10 cellular contexts compared by ENCODE assay signal in the genomic region with DNA sequence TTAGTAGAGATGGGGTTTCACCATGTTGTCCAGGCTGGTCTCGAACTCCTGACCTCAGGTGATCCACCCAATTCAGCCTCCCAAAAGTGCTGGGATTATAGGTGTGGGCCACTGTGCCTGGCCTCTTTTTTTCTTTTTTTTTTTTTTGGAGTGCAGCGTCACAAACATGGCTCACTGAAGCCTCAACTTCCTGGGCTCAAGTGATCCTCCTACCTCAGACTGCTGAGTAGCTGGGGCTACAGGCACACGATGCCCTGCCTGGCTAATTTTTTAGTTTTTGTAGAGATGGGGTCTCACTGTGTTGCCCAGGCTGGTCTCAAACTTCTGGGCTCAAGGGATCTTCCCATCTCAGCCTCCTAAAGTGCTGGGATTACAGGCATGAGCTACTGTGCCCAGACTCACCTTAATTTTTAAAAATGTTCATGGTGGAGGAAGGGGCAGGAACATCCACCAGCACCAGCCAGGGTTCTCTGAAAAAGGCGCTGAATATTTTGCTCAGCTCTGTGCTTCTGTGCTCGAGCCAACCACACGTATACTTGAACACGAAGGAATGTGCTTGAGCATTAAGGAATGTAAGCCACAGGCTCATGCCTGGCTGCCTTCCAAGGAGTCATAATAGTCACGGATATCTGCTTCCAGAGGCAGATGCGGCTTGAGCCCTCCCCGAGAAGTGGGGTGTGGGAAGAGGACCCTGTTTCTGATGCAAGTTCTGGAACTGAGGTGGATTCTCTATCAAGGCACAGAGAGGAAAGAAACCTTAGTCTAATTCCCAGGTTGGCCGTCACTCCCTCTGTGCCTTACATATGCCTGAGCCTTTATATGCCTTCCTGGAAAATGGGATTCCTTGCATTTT.
A peak's percentile ranks its signal among the peaks of the same experiment; 100 is the strongest.
DNase-seq lines count a peak whose midpoint lies in the region; ATAC-seq and TF ChIP-seq lines count a peak whose summit lies in the region.
"Had no signal": no experiment of that assay in that cellular context is flagged by ENCODE, and none has a peak within 500 bp of the region (broad histone marks: within the 10 kb centered on the region; RNA-seq: fewer than 3 reads in every experiment).

No MANE protein-coding gene starts in this region.

- H3K27ac ChIP-seq in hepatocyte (peak overlapping the region; percentile 56), transverse colon (peak overlapping the region in 1 of 4 donors; percentile 55)

- no peak overlapping the region for H3K4me3 ChIP-seq in hepatocyte
- H3K4me3 ChIP-seq in transverse colon, result no peak overlapping the region

- no peak for ATAC-seq in GM19328 (IDR thresholded peaks at IDR 0.05; ENCODE audit: unreplicated experiment)
- no peak for ATAC-seq in HG02981 (IDR thresholded peaks at IDR 0.05; ENCODE audit: unreplicated experiment)
- ATAC-seq: activated T-cell treated with anti-CD3 and anti-CD28 coated beads, Interleukin-2, amount 50 U/mL, for 4 hours had no signal

- in situ Hi-C loops in transverse colon (cut with MboI; ENCODE audit: low pct_ligation_motif_present in 1 of 4, low pct_unique_long_range_greater_than_20kb in 1 of 4, low sequenced_read_pairs in 3 of 4), result no loop called here

- H3K9me3 ChIP-seq in hepatocyte (ENCODE audit: low read depth), result no peaks in the 10 kb centered on the region
- no peaks in the 10 kb centered on the region for H3K9me3 ChIP-seq in transverse colon

- TF ChIP-seq CTCF in hepatocyte (IDR thresholded peaks at IDR 0.05; ENCODE audit: poor library complexity) (no peak), transverse colon (IDR thresholded peaks at IDR 0.05) (no peak)

- H3K4me2 ChIP-seq in hepatocyte, result no peak overlapping the region

- intact Hi-C loops in transverse colon (cut with DNase I; ENCODE audit: low total_unique reads), result no loop called here

- H3K4me1 ChIP-seq in hepatocyte (ENCODE audit: insufficient read depth) (peaks cover 3% of the 10 kb centered on the region), transverse colon (peaks cover 0 to 23% (median 15%) of the 10 kb centered on the region in 4 donors)

- DNase-seq in NCI-H1105 treated with DMSO at 0.1 percent for 48 hours (lab: John Stamatoyannopoulos, UW), result peak; percentile 34
- DNase-seq in NCI-H1105 (lab: John Stamatoyannopoulos, UW), result no peak
- peak; percentile 89 for DNase-seq in amniotic stem cell (lab: John Stamatoyannopoulos, UW)
- peak; percentile 85 for DNase-seq in hepatocyte (ENCODE audit: low spot score)
- peak; percentile 45 for DNase-seq in transverse colon
- no peak for DNase-seq in erythroblast (lab: John Stamatoyannopoulos, UW)
- DNase-seq: activated T-cell treated with anti-CD3 and anti-CD28 coated beads, Interleukin-2, amount 50 U/mL, for 4 hours; NCI-H2081 treated with DMSO at 0.1 percent for 48 hours had no signal

- H3K36me3 ChIP-seq in hepatocyte (replicated peaks; ENCODE audit: insufficient read depth, low read depth), result no peaks in the 10 kb centered on the region
- H3K36me3 ChIP-seq in transverse colon, result no peaks in the 10 kb centered on the region

- no peaks in the 10 kb centered on the region for H3K79me2 ChIP-seq in hepatocyte

- TF ChIP-seq EP300 in transverse colon (IDR thresholded peaks at IDR 0.05; ENCODE audit: low read depth), result no peak

- 45% methylated on average over 11 of the region's 11 CpGs for WGBS in hepatocyte (ENCODE audit: low lambda C conversion rate, missing lambda C conversion rate)
- 35 to 40% methylated on average over 5 to 11 of the region's 11 CpGs for WGBS in transverse colon (ENCODE audit: low coverage in 1 of 2), 2 donors

- H3K9me2 ChIP-seq in hepatocyte (replicated peaks; ENCODE audit: insufficient read depth), result no peaks in the 10 kb centered on the region

- H2AFZ ChIP-seq in hepatocyte, result no peak overlapping the region

- no peak for TF ChIP-seq POLR2A in transverse colon (IDR thresholded peaks at IDR 0.05)
- no peak for TF ChIP-seq POLR2A in erythroblast (IDR thresholded peaks at IDR 0.05; ENCODE audit: low read length)

- H3K27me3 ChIP-seq in hepatocyte (no peaks in the 10 kb centered on the region), transverse colon (no peaks in the 10 kb centered on the region)

- H4K20me1 ChIP-seq in hepatocyte (ENCODE audit: insufficient read depth, poor library complexity, severe bottlenecking), result no peaks in the 10 kb centered on the region

Comparison
In these comparisons a context has a peak if more than half of its experiments do, and no peak if none do; other contexts are left out.
1. DNase-seq: peak in NCI-H1105 treated with DMSO at 0.1 percent for 48 hours (single experiment), amniotic stem cell (single experiment), hepatocyte (single experiment) and transverse colon (single experiment); none in NCI-H1105 (single experiment) and erythroblast (0 of 2).